18 cellular contexts compared by ENCODE assay signal in genomic region chr19:50379602-50380001, GRCh38. TPM values are rescaled to one million over a fixed set of nuclear protein-coding genes. Genes with fewer than 3 reads are reported as not detected.
DNase-seq lines count a peak whose midpoint lies in the region; ATAC-seq and TF ChIP-seq lines count a peak whose summit lies in the region.
"Had no signal": no experiment of that assay in that cellular context is flagged by ENCODE, and none has a peak within 500 bp of the region (broad histone marks: within the 10 kb centered on the region; RNA-seq: fewer than 3 reads in every experiment).

No MANE protein-coding gene starts in this region.

- H3K4me1 Mint-ChIP-seq in activated T-cell treated with anti-CD3 and anti-CD28 coated beads, Interleukin-2, amount 50 U/mL, for 24 hours (ENCODE audit: low read depth): peaks cover 40% of the 10 kb centered on the region
- peaks cover 46% of the 10 kb centered on the region for H3K4me1 Mint-ChIP-seq in activated T-cell treated with anti-CD3 and anti-CD28 coated beads, Interleukin-2, amount 50 U/mL, for 72 hours (ENCODE audit: low read depth)
- H3K4me1 Mint-ChIP-seq in IgD-negative memory B cell: peaks cover 9 to 21% (median 13%) of the 10 kb centered on the region in 3 donors
- H3K4me1 Mint-ChIP-seq in memory B cell: peaks cover 38% of the 10 kb centered on the region
- H3K4me1 Mint-ChIP-seq in activated T-helper 2 cell treated with anti-CD3 and anti-CD28 coated beads, Interferon-gamma antibody, Interleukin-2, Interleukin-4, amounts not matched to agents 10 μg/mL and 5 μg/mL and 100 μg/mL, durations not matched to agents 14 hours and 24 hours and 36 hours (ENCODE audit: low read depth): peaks cover 17% of the 10 kb centered on the region

- no peak for TF ChIP-seq CTCF in spleen (IDR thresholded peaks at IDR 0.05 in 8 of 11, conservative IDR thresholded peaks at IDR 0.05 in 3 of 11)

- H3K27me3 ChIP-seq in spleen (replicated peaks in 1 of 7): no peaks in the 10 kb centered on the region
- H3K27me3 ChIP-seq: BLaER1 treated with 17β-estradiol and CSF1 and Interleukin-3, amounts not matched to agents 10 nM and 100 nM had no signal

- H3K4me1 ChIP-seq in spleen: peaks cover under 1 to 72% (median 38%) of the 10 kb centered on the region in 6 donors

- no peak for TF ChIP-seq POLR2A in spleen (IDR thresholded peaks at IDR 0.05)

- H3K4me3 Mint-ChIP-seq in activated T-cell treated with anti-CD3 and anti-CD28 coated beads, Interleukin-2, amount 50 U/mL, for 24 hours: no peak overlapping the region
- no peak overlapping the region for H3K4me3 Mint-ChIP-seq in activated T-cell treated with anti-CD3 and anti-CD28 coated beads, Interleukin-2, amount 50 U/mL, for 72 hours
- H3K4me3 Mint-ChIP-seq in IgD-negative memory B cell: peak overlapping the region in 1 of 4 donors; percentile 70
- H3K4me3 Mint-ChIP-seq in memory B cell: no peak overlapping the region
- H3K4me3 Mint-ChIP-seq in activated T-helper 2 cell treated with anti-CD3 and anti-CD28 coated beads, Interferon-gamma antibody, Interleukin-2, Interleukin-4, amounts not matched to agents 10 μg/mL and 5 μg/mL and 100 μg/mL, durations not matched to agents 14 hours and 24 hours and 36 hours (ENCODE audit: low read depth): no peak overlapping the region

- H3K36me3 ChIP-seq in spleen: peaks cover 3 to 60% (median 58%) of the 10 kb centered on the region in 6 donors

- no peak overlapping the region for H3K27ac ChIP-seq in spleen
- H3K27ac ChIP-seq: BLaER1 treated with 17β-estradiol and CSF1 and Interleukin-3, amounts not matched to agents 10 nM and 100 nM had no signal

- ATAC-seq in activated T-cell treated with anti-CD3 and anti-CD28 coated beads, Interleukin-2, amount 50 U/mL, for 72 hours (replicated peaks in 1 of 2): no peak
- ATAC-seq in memory B cell (ENCODE audit: low read depth) (no peak), GM21619 (IDR thresholded peaks at IDR 0.05; ENCODE audit: unreplicated experiment) (no peak)
- ATAC-seq: GM12878 had no signal

- H3K36me3 Mint-ChIP-seq in activated T-cell treated with anti-CD3 and anti-CD28 coated beads, Interleukin-2, amount 50 U/mL, for 24 hours (ENCODE audit: low read depth): peaks cover 77% of the 10 kb centered on the region
- H3K36me3 Mint-ChIP-seq in activated T-cell treated with anti-CD3 and anti-CD28 coated beads, Interleukin-2, amount 50 U/mL, for 72 hours (ENCODE audit: insufficient read depth in 2 of 2): peaks cover 11 to 13% of the 10 kb centered on the region in 2 donors
- peaks cover 2% of the 10 kb centered on the region for H3K36me3 Mint-ChIP-seq in IgD-negative memory B cell
- peaks cover 29% of the 10 kb centered on the region for H3K36me3 Mint-ChIP-seq in memory B cell
- peaks cover 53% of the 10 kb centered on the region for H3K36me3 Mint-ChIP-seq in activated T-helper 2 cell treated with anti-CD3 and anti-CD28 coated beads, Interferon-gamma antibody, Interleukin-2, Interleukin-4, amounts not matched to agents 10 μg/mL and 5 μg/mL and 100 μg/mL, durations not matched to agents 14 hours and 24 hours and 36 hours (ENCODE audit: low read depth)

- 93 to 97% (median 96%) methylated on average over 7 to 11 of the region's 11 CpGs for WGBS in spleen, 5 donors

- intact Hi-C loops in spleen (cut with DNase I; ENCODE audit: low total_unique reads): no loop called here
- intact Hi-C loops in activated T-helper 2 cell treated with anti-CD3 and anti-CD28 coated beads, Interferon-gamma antibody, Interleukin-2, Interleukin-4, amounts not matched to agents 10 μg/mL and 5 μg/mL and 100 μg/mL, durations not matched to agents 14 hours and 24 hours and 36 hours (cut with micrococcal nuclease): loop anchor here (5.0 kb wide), 1 partner anchor 47 kb away; no protein-coding TSS in a partner anchor

- DNase-seq in activated T-cell treated with anti-CD3 and anti-CD28 coated beads, Interleukin-2, amount 50 U/mL, for 24 hours: no peak
- DNase-seq in activated T-cell treated with anti-CD3 and anti-CD28 coated beads, Interleukin-2, amount 50 U/mL, for 72 hours: no peak
- DNase-seq in memory B cell (ENCODE audit: low spot score in 2 of 2): no peak
- peak; percentile 71 for DNase-seq in spleen
- DNase-seq in activated T-helper 2 cell treated with anti-CD3 and anti-CD28 coated beads, Interferon-gamma antibody, Interleukin-2, Interleukin-4, amounts not matched to agents 10 μg/mL and 5 μg/mL and 100 μg/mL, durations not matched to agents 14 hours and 24 hours and 36 hours (ENCODE audit: low spot score): no peak
- DNase-seq: ACHN; Calu3; CD4-positive, CD25-positive, alpha-beta regulatory T cell; DMS 273 treated with DMSO at 0.1 percent for 48 hours; DMS79; GOT3 had no signal

- H3K9me3 ChIP-seq in spleen: no peaks in the 10 kb centered on the region
- H3K9me3 ChIP-seq: BLaER1 treated with 17β-estradiol and CSF1 and Interleukin-3, amounts not matched to agents 10 nM and 100 nM; HAP-1 had no signal

- no peaks in the 10 kb centered on the region for H3K27me3 Mint-ChIP-seq in activated T-cell treated with anti-CD3 and anti-CD28 coated beads, Interleukin-2, amount 50 U/mL, for 24 hours
- no peaks in the 10 kb centered on the region for H3K27me3 Mint-ChIP-seq in activated T-cell treated with anti-CD3 and anti-CD28 coated beads, Interleukin-2, amount 50 U/mL, for 72 hours (ENCODE audit: low read depth)
- H3K27me3 Mint-ChIP-seq in IgD-negative memory B cell (no peaks in the 10 kb centered on the region), memory B cell (no peaks in the 10 kb centered on the region)
- no peaks in the 10 kb centered on the region for H3K27me3 Mint-ChIP-seq in activated T-helper 2 cell treated with anti-CD3 and anti-CD28 coated beads, Interferon-gamma antibody, Interleukin-2, Interleukin-4, amounts not matched to agents 10 μg/mL and 5 μg/mL and 100 μg/mL, durations not matched to agents 14 hours and 24 hours and 36 hours (ENCODE audit: low read depth)

- H3K27ac Mint-ChIP-seq in activated T-cell treated with anti-CD3 and anti-CD28 coated beads, Interleukin-2, amount 50 U/mL, for 24 hours: peak overlapping the region; percentile 48
- H3K27ac Mint-ChIP-seq in activated T-cell treated with anti-CD3 and anti-CD28 coated beads, Interleukin-2, amount 50 U/mL, for 72 hours: no peak overlapping the region
- H3K27ac Mint-ChIP-seq in IgD-negative memory B cell: peak overlapping the region in 2 of 3 donors; percentile 90 to 96
- peak overlapping the region; percentile 36 for H3K27ac Mint-ChIP-seq in memory B cell
- no peak overlapping the region for H3K27ac Mint-ChIP-seq in activated T-helper 2 cell treated with anti-CD3 and anti-CD28 coated beads, Interferon-gamma antibody, Interleukin-2, Interleukin-4, amounts not matched to agents 10 μg/mL and 5 μg/mL and 100 μg/mL, durations not matched to agents 14 hours and 24 hours and 36 hours

- no peak overlapping the region for H3K4me3 ChIP-seq in spleen
- H3K4me3 ChIP-seq: BLaER1 treated with 17β-estradiol and CSF1 and Interleukin-3, amounts not matched to agents 10 nM and 100 nM; GM12878; HAP-1 had no signal

- no peaks in the 10 kb centered on the region for H3K9me3 Mint-ChIP-seq in activated T-cell treated with anti-CD3 and anti-CD28 coated beads, Interleukin-2, amount 50 U/mL, for 24 hours
- H3K9me3 Mint-ChIP-seq in activated T-cell treated with anti-CD3 and anti-CD28 coated beads, Interleukin-2, amount 50 U/mL, for 72 hours: no peaks in the 10 kb centered on the region
- no peaks in the 10 kb centered on the region for H3K9me3 Mint-ChIP-seq in IgD-negative memory B cell
- H3K9me3 Mint-ChIP-seq in memory B cell: no peaks in the 10 kb centered on the region
- H3K9me3 Mint-ChIP-seq in activated T-helper 2 cell treated with anti-CD3 and anti-CD28 coated beads, Interferon-gamma antibody, Interleukin-2, Interleukin-4, amounts not matched to agents 10 μg/mL and 5 μg/mL and 100 μg/mL, durations not matched to agents 14 hours and 24 hours and 36 hours: no peaks in the 10 kb centered on the region

RNA-seq across cellular contexts. Expression of gene NR1H2, which starts 3.3 kb away (rescaled TPM):
- 10 to 100 TPM; 68.2 to 80.1 TPM for total RNA-seq in activated T-cell treated with anti-CD3 and anti-CD28 coated beads, Interleukin-2, amount 50 U/mL, for 72 hours
- polyA plus RNA-seq in IgD-negative memory B cell: 130 TPM
- 10 to 100 TPM; 59.9 to 96.0 (median 84.8) TPM for total RNA-seq in spleen
- 10 to 100 TPM; 53.1 to 75.5 (median 55.8) TPM for polyA plus RNA-seq in spleen
- 76.1 and 79.9 TPM in 2 replicates for total RNA-seq in activated T-helper 2 cell treated with anti-CD3 and anti-CD28 coated beads, Interferon-gamma antibody, Interleukin-2, Interleukin-4, amounts not matched to agents 10 μg/mL and 5 μg/mL and 100 μg/mL, durations not matched to agents 14 hours and 24 hours and 36 hours

RNA-seq across cellular contexts. Expression of gene POLD1, which starts 4.5 kb away (rescaled TPM):
- total RNA-seq in activated T-cell treated with anti-CD3 and anti-CD28 coated beads, Interleukin-2, amount 50 U/mL, for 72 hours: 100 to 1,000 TPM; 133 to 162 TPM
- polyA plus RNA-seq in IgD-negative memory B cell (32.8 TPM), spleen (10 to 100 TPM; 50.9 to 66.6 (median 66.5) TPM)
- total RNA-seq in spleen: 10 to 100 TPM; 26.5 to 39.9 (median 28.2) TPM
- 153 and 162 TPM in 2 replicates for total RNA-seq in activated T-helper 2 cell treated with anti-CD3 and anti-CD28 coated beads, Interferon-gamma antibody, Interleukin-2, Interleukin-4, amounts not matched to agents 10 μg/mL and 5 μg/mL and 100 μg/mL, durations not matched to agents 14 hours and 24 hours and 36 hours

RNA-seq across cellular contexts. Expression of gene NAPSA, which starts 14.2 kb away (rescaled TPM):
- 10 to 100 TPM; 43.2 to 53.3 TPM for total RNA-seq in activated T-cell treated with anti-CD3 and anti-CD28 coated beads, Interleukin-2, amount 50 U/mL, for 72 hours
- polyA plus RNA-seq in IgD-negative memory B cell: 4.2 TPM
- 1 to 10 TPM; 1.5 to 3.4 (median 2.3) TPM for total RNA-seq in spleen
- polyA plus RNA-seq in spleen: 1 to 10 TPM; 4.5 to 6.4 (median 5.0) TPM
- total RNA-seq in activated T-helper 2 cell treated with anti-CD3 and anti-CD28 coated beads, Interferon-gamma antibody, Interleukin-2, Interleukin-4, amounts not matched to agents 10 μg/mL and 5 μg/mL and 100 μg/mL, durations not matched to agents 14 hours and 24 hours and 36 hours: 5.1 and 5.5 TPM in 2 replicates

RNA-seq across cellular contexts. Expression of gene SPIB, which starts 39.1 kb away (rescaled TPM):
- 1 to 10 TPM; 1.6 to 2.1 TPM for total RNA-seq in activated T-cell treated with anti-CD3 and anti-CD28 coated beads, Interleukin-2, amount 50 U/mL, for 72 hours
- polyA plus RNA-seq in IgD-negative memory B cell (403 TPM), spleen (10 to 100 TPM; 55.5 to 90.5 (median 86.1) TPM)
- 10 to 100 TPM; 22.1 to 76.6 (median 34.4) TPM for total RNA-seq in spleen
- 0.66 and 0.80 TPM in 2 replicates for total RNA-seq in activated T-helper 2 cell treated with anti-CD3 and anti-CD28 coated beads, Interferon-gamma antibody, Interleukin-2, Interleukin-4, amounts not matched to agents 10 μg/mL and 5 μg/mL and 100 μg/mL, durations not matched to agents 14 hours and 24 hours and 36 hours
- total RNA-seq: CD4-positive, CD25-positive, alpha-beta regulatory T cell; HT-29 had no signal

RNA-seq across cellular contexts. Expression of gene KCNC3, which starts 50.4 kb away (rescaled TPM):
- 1 to 10 TPM; 5.2 to 8.3 TPM for total RNA-seq in activated T-cell treated with anti-CD3 and anti-CD28 coated beads, Interleukin-2, amount 50 U/mL, for 72 hours
- polyA plus RNA-seq in IgD-negative memory B cell: not detected
- 10 to 100 TPM in 2 of 7 donors, 1 to 10 TPM in 5; 2.6 to 20.8 (median 7.1) TPM for total RNA-seq in spleen
- 1 to 10 TPM in 1 of 3 donors, under 1 TPM in 2; 0.72 to 2.6 (median 0.74) TPM for polyA plus RNA-seq in spleen
- total RNA-seq in activated T-helper 2 cell treated with anti-CD3 and anti-CD28 coated beads, Interferon-gamma antibody, Interleukin-2, Interleukin-4, amounts not matched to agents 10 μg/mL and 5 μg/mL and 100 μg/mL, durations not matched to agents 14 hours and 24 hours and 36 hours: 17.6 and 19.2 TPM in 2 replicates
- total RNA-seq: A172 had no signal
- polyA plus RNA-seq: CD4-positive, CD25-positive, alpha-beta regulatory T cell had no signal

Comparison
In these comparisons a context has a peak if more than half of its experiments do, and no peak if none do; other contexts are left out.
1. H3K27ac Mint-ChIP-seq: peak in activated T-cell treated with anti-CD3 and anti-CD28 coated beads, Interleukin-2, amount 50 U/mL, for 24 hours (single experiment), IgD-negative memory B cell (2 of 3) and memory B cell (single experiment); none in activated T-cell treated with anti-CD3 and anti-CD28 coated beads, Interleukin-2, amount 50 U/mL, for 72 hours (single experiment) and activated T-helper 2 cell treated with anti-CD3 and anti-CD28 coated beads, Interferon-gamma antibody, Interleukin-2, Interleukin-4, amounts not matched to agents 10 μg/mL and 5 μg/mL and 100 μg/mL, durations not matched to agents 14 hours and 24 hours and 36 hours (single experiment).